ENCODE assay signal across 13 cellular contexts in the genomic region with DNA sequence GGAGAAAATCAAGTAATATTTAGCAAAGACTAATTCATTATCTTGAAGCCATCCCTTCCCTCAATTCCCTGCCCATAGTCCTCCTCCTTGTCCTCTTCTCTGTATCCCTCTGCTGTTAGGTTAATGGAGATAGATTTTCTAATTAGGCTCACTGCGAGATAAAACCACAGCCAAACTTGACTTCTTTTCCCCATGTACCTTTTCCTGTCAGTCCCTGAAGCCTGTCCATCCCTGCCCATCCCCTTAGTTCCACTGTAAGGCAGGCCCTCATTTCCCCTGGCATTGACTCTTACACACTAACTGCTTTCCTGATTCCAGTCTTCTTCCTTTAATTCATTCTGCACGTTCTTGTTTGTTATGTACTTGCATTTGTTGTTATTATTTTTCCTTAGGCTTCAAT.
DNase-seq lines count a peak whose midpoint lies in the region; ATAC-seq and TF ChIP-seq lines count a peak whose summit lies in the region.
"Had no signal": no experiment of that assay in that cellular context is flagged by ENCODE, and none has a peak within 500 bp of the region (broad histone marks: within the 10 kb centered on the region; RNA-seq: fewer than 3 reads in every experiment).

No MANE protein-coding gene starts in this region.

- peaks cover 14% of the 10 kb centered on the region for H3K36me3 Mint-ChIP-seq in memory B cell
- H3K36me3 Mint-ChIP-seq in T-helper 2 cell treated with Interferon-gamma antibody and Interleukin-4, amounts not matched to agents 5 μg/mL and 100 μg/mL, for 36 hours (ENCODE audit: low read depth): no peaks in the 10 kb centered on the region
- H3K36me3 Mint-ChIP-seq: activated CD8-positive, alpha-beta memory T cell treated with anti-CD3 and anti-CD28 coated beads, Interleukin-2, amount 10 ng/mL, durations not matched to agents 7 days and 5 days; naive thymus-derived CD4-positive, alpha-beta T cell had no signal

- no peaks in the 10 kb centered on the region for H3K27me3 Mint-ChIP-seq in memory B cell
- H3K27me3 Mint-ChIP-seq in T-helper 2 cell treated with Interferon-gamma antibody and Interleukin-4, amounts not matched to agents 5 μg/mL and 100 μg/mL, for 36 hours (ENCODE audit: low read depth): peaks cover 19% of the 10 kb centered on the region

- H3K36me3 ChIP-seq in subcutaneous abdominal adipose tissue (ENCODE audit: control insufficient read depth in 5 of 5, insufficient read depth in 5 of 5, low read length in 5 of 5): peaks cover 7 to 14% (median 12%) of the 10 kb centered on the region in 5 donors

- no peaks in the 10 kb centered on the region for H3K9me3 ChIP-seq in subcutaneous abdominal adipose tissue (ENCODE audit: control insufficient read depth in 5 of 5, low read length in 5 of 5)

- H3K9me3 Mint-ChIP-seq in memory B cell: no peaks in the 10 kb centered on the region
- no peaks in the 10 kb centered on the region for H3K9me3 Mint-ChIP-seq in T-helper 2 cell treated with Interferon-gamma antibody and Interleukin-4, amounts not matched to agents 5 μg/mL and 100 μg/mL, for 36 hours

- DNase-seq in HL-60 (ENCODE audit: low read depth in 1 of 2, low spot score in 1 of 2): no peak
- DNase-seq in astrocyte of the spinal cord (ENCODE audit: low read depth, low spot score): no peak
- DNase-seq in memory B cell (ENCODE audit: low spot score in 2 of 2): no peak
- DNase-seq in ACHN: no peak
- no peak for DNase-seq in Kasumi-1 (lab: John Stamatoyannopoulos, UW)
- DNase-seq in T-helper 2 cell treated with Interferon-gamma antibody and Interleukin-4, amounts not matched to agents 5 μg/mL and 100 μg/mL, for 36 hours (ENCODE audit: low spot score): no peak
- DNase-seq: activated CD8-positive, alpha-beta memory T cell treated with anti-CD3 and anti-CD28 coated beads, Interleukin-2, amount 10 ng/mL, durations not matched to agents 7 days and 5 days; COR-L47; naive thymus-derived CD4-positive, alpha-beta T cell; NCI-H1436 treated with DMSO at 0.1 percent for 48 hours; T-helper 9 cell had no signal

- H3K4me1 Mint-ChIP-seq in memory B cell: peaks cover 29% of the 10 kb centered on the region
- H3K4me1 Mint-ChIP-seq in T-helper 2 cell treated with Interferon-gamma antibody and Interleukin-4, amounts not matched to agents 5 μg/mL and 100 μg/mL, for 36 hours (ENCODE audit: low read depth): peaks cover 10% of the 10 kb centered on the region
- H3K4me1 Mint-ChIP-seq: activated CD8-positive, alpha-beta memory T cell treated with anti-CD3 and anti-CD28 coated beads, Interleukin-2, amount 10 ng/mL, durations not matched to agents 7 days and 5 days had no signal

- TF ChIP-seq CTCF in HL-60 (IDR thresholded peaks at IDR 0.05; ENCODE audit: insufficient read depth, low read length) (no peak), astrocyte of the spinal cord (IDR thresholded peaks at IDR 0.05; ENCODE audit: low read depth, low read length) (no peak)

- H3K27me3 ChIP-seq in HL-60 (ENCODE audit: insufficient read depth, poor library complexity, severe bottlenecking) (no peaks in the 10 kb centered on the region), subcutaneous abdominal adipose tissue (ENCODE audit: control insufficient read depth in 5 of 5, insufficient read depth in 4 of 5, low read length in 5 of 5) (no peaks in the 10 kb centered on the region)

- H3K4me1 ChIP-seq in subcutaneous abdominal adipose tissue (ENCODE audit: control insufficient read depth in 5 of 5, insufficient read depth in 5 of 5, low read length in 5 of 5): peaks cover 7 to 59% (median 42%) of the 10 kb centered on the region in 5 donors

- H3K27ac Mint-ChIP-seq in memory B cell: peak overlapping the region; percentile 87
- no peak overlapping the region for H3K27ac Mint-ChIP-seq in T-helper 2 cell treated with Interferon-gamma antibody and Interleukin-4, amounts not matched to agents 5 μg/mL and 100 μg/mL, for 36 hours
- H3K27ac Mint-ChIP-seq: activated CD8-positive, alpha-beta memory T cell treated with anti-CD3 and anti-CD28 coated beads, Interleukin-2, amount 10 ng/mL, durations not matched to agents 7 days and 5 days had no signal

- peak overlapping the region; percentile 73 for H3K4me3 ChIP-seq in HL-60 (replicated peaks; ENCODE audit: insufficient read depth, low read length)
- peak overlapping the region; percentile 52 for H3K4me3 ChIP-seq in astrocyte of the spinal cord (ENCODE audit: low read depth, low read length)
- H3K4me3 ChIP-seq in subcutaneous abdominal adipose tissue (ENCODE audit: low read depth in 1 of 5, low read length in 5 of 5): peak overlapping the region; percentile 69 to 96 (median 80)

- H3K4me3 Mint-ChIP-seq in memory B cell: peak overlapping the region; percentile 87
- no peak overlapping the region for H3K4me3 Mint-ChIP-seq in T-helper 2 cell treated with Interferon-gamma antibody and Interleukin-4, amounts not matched to agents 5 μg/mL and 100 μg/mL, for 36 hours
- H3K4me3 Mint-ChIP-seq: activated CD8-positive, alpha-beta memory T cell treated with anti-CD3 and anti-CD28 coated beads, Interleukin-2, amount 10 ng/mL, durations not matched to agents 7 days and 5 days; naive thymus-derived CD4-positive, alpha-beta T cell had no signal

- H3K27ac ChIP-seq in HL-60 (replicated peaks) (peak overlapping the region; percentile 79), subcutaneous abdominal adipose tissue (ENCODE audit: low read depth, low read length) (peak overlapping the region; percentile 91)

- in situ Hi-C loops in astrocyte of the spinal cord (cut with HindIII; ENCODE audit: low sequenced_read_pairs) (no loop called here), ACHN (cut with HindIII; ENCODE audit: low pct_ligation_motif_present, low pct_unique_long_range_greater_than_20kb, low sequenced_read_pairs) (no loop called here)

- ATAC-seq in memory B cell (ENCODE audit: low read depth) (no peak), HG03457 (IDR thresholded peaks at IDR 0.05; ENCODE audit: unreplicated experiment) (no peak)
- ATAC-seq: activated CD8-positive, alpha-beta memory T cell treated with anti-CD3 and anti-CD28 coated beads, Interleukin-2, amount 10 ng/mL, durations not matched to agents 7 days and 5 days; naive thymus-derived CD4-positive, alpha-beta T cell had no signal

- H3K9ac ChIP-seq in subcutaneous abdominal adipose tissue (ENCODE audit: low read length in 5 of 5): peak overlapping the region; percentile 25 to 82 (median 80)
